16 cellular contexts compared by ENCODE assay signal in genomic region chr10:63710703-63711102, GRCh38.
DNase-seq lines count a peak whose midpoint lies in the region; ATAC-seq, FAIRE-seq and TF ChIP-seq lines count a peak whose summit lies in the region.
"Had no signal": no experiment of that assay in that cellular context is flagged by ENCODE, and none has a peak within 500 bp of the region (broad histone marks: within the 10 kb centered on the region; RNA-seq: fewer than 3 reads in every experiment).

No MANE protein-coding gene starts in this region.

- no peaks in the 10 kb centered on the region for H3K23me2 ChIP-seq in H1 (ENCODE audit: low read depth, low read length)

- intact Hi-C loops in heart right ventricle (cut with DNase I) (loop anchor here in 9 of 10 donors (5.0 to 10.0 kb wide), 12 partner anchors 38 to 543 kb away; partner anchors contain the start of genes REEP3 (in 4 of the 9) and JMJD1C (in 3 of the 9)), Right ventricle myocardium superior (cut with DNase I) (loop anchor here (5.0 to 10.0 kb wide), 2 partner anchors 78 to 186 kb away; partner anchors contain the start of gene REEP3), pancreas (cut with DNase I) (no loop called here), uterus (cut with DNase I; ENCODE audit: low total_unique reads) (loop anchor here (10.0 kb wide), 1 partner anchor 76 kb away; no protein-coding TSS in a partner anchor)

- H3K9me3 ChIP-seq in heart right ventricle (no peaks in the 10 kb centered on the region), H1 (ENCODE audit: insufficient read depth in 2 of 2, low read depth in 1 of 2, low read length in 1 of 2) (no peaks in the 10 kb centered on the region), pancreas (no peaks in the 10 kb centered on the region), uterus (no peaks in the 10 kb centered on the region)
- H3K9me3 ChIP-seq: HAP-1 had no signal

- H3K56ac ChIP-seq in H1 (replicated peaks; ENCODE audit: insufficient read length, low read depth, low read length), result no peak overlapping the region

- H3K4me3 ChIP-seq in heart right ventricle (no peak overlapping the region), H1 (ENCODE audit: extremely low read depth in 1 of 4, insufficient read depth in 2 of 4, low read depth in 3 of 4, low read length in 4 of 4) (no peak overlapping the region), pancreas (no peak overlapping the region), uterus (no peak overlapping the region)
- H3K4me3 ChIP-seq: HAP-1 had no signal

- FAIRE-seq in H1 (lab: Jason Lieb, UNC) (no peak), pancreas (lab: Jason Lieb, UNC) (no peak)
- FAIRE-seq: colon had no signal

- peak overlapping the region; percentile 53; the same call in 1 of the 2 replicates for H3K18ac ChIP-seq in H1 (ENCODE audit: extremely low read depth, low read length)

- CTCF ChIA-PET in H1 (lab: Charles Lee; ENCODE audit: partially characterized antibody), result interaction anchor here (0.6 to 2.3 kb wide), 5 partner anchors 9 to 545 kb away, joined by 3 to 9 read pairs (median 5); no protein-coding TSS in a partner anchor

- H3K79me2 ChIP-seq in H1 (ENCODE audit: control insufficient read depth in 1 of 2, insufficient read depth in 2 of 2, low read length in 2 of 2), result no peaks in the 10 kb centered on the region

- peak overlapping the region; percentile 40; the same call in 1 of the 2 replicates for H2BK5ac ChIP-seq in H1 (ENCODE audit: low read depth, low read length)

- no peak for TF ChIP-seq RAD21 in H1 (IDR thresholded peaks at IDR 0.05 in 1 of 2, conservative IDR thresholded peaks at IDR 0.05 in 1 of 2; ENCODE audit: low read depth in 2 of 2, low read length in 2 of 2)

- TF ChIP-seq POLR2A in H1 (IDR thresholded peaks at IDR 0.05; ENCODE audit: control extremely low read depth in 1 of 2, low read depth in 2 of 2, low read length in 2 of 2) (no peak), uterus (IDR thresholded peaks at IDR 0.05) (no peak)

- no peaks in the 10 kb centered on the region for H3K79me1 ChIP-seq in H1 (ENCODE audit: low read depth, low read length)

- H2AK5ac ChIP-seq in H1 (ENCODE audit: low read depth, low read length), result peak overlapping the region; percentile 71; the same call in 1 of the 2 replicates

- no peak overlapping the region for H3K9ac ChIP-seq in H1 (replicated peaks in 1 of 4; ENCODE audit: extremely low read depth in 1 of 4, low read depth in 3 of 4, low read length in 3 of 4)

- peak overlapping the region; percentile 76; the same call in 1 of the 2 replicates for H2BK15ac ChIP-seq in H1 (ENCODE audit: low read length)

- no peak overlapping the region for H2AFZ ChIP-seq in H1 (ENCODE audit: low read length)

- DNase-seq in heart right ventricle (no peak), Right ventricle myocardium superior (no peak), H1 (ENCODE audit: low read depth in 1 of 2, low spot score in 2 of 2) (no peak), pancreas (no peak), uterus (no peak), HUDEP-2 (lab: John Stamatoyannopoulos, UW; ENCODE audit: unreplicated experiment in 76 of 76) (no peak)
- DNase-seq: activated CD8-positive, alpha-beta memory T cell treated with anti-CD3 and anti-CD28 coated beads, Interleukin-2, amount 10 ng/mL, durations not matched to agents 7 days and 5 days; activated effector memory CD4-positive, alpha-beta T cell treated with anti-CD3 and anti-CD28 coated beads, Interleukin-2, amount 50 U/mL, for 16 hours; NCI-H1436; stimulated activated CD4-positive, alpha-beta T cell treated with anti-CD3 and anti-CD28 coated beads, Interleukin-12 subunit alpha, Interleukin-12 subunit beta, amount 100 ng/mL, for 4 hours had no signal

- H4K5ac ChIP-seq in H1 (ENCODE audit: insufficient read length, low read depth, low read length), result no peak overlapping the region

- H3K36me3 ChIP-seq in heart right ventricle, result no peaks in the 10 kb centered on the region
- no peaks in the 10 kb centered on the region for H3K36me3 ChIP-seq in H1 (ENCODE audit: control insufficient read depth in 2 of 4, insufficient read depth in 4 of 4, low read length in 3 of 4)
- no peaks in the 10 kb centered on the region for H3K36me3 ChIP-seq in pancreas
- no peaks in the 10 kb centered on the region for H3K36me3 ChIP-seq in uterus
- H3K36me3 ChIP-seq: HAP-1 had no signal

- H3K4me1 ChIP-seq in heart right ventricle (peaks cover 19 to 74% (median 56%) of the 10 kb centered on the region in 9 donors), H1 (replicated peaks in 1 of 4; ENCODE audit: control insufficient read depth in 3 of 4, insufficient read depth in 4 of 4, low read length in 3 of 4) (peaks cover 13 to 26% (median 20%) of the 10 kb centered on the region in 4 experiments), pancreas (peaks cover 42 to 55% (median 55%) of the 10 kb centered on the region in 3 donors), uterus (peaks cover 0 to 22% of the 10 kb centered on the region in 2 donors)

- peak overlapping the region; percentile 9 for H2BK12ac ChIP-seq in H1 (ENCODE audit: low read depth, low read length)

- H4K91ac ChIP-seq in H1 (replicated peaks; ENCODE audit: insufficient read length, low read length), result no peak overlapping the region

- H4K8ac ChIP-seq in H1 (ENCODE audit: extremely low read depth, insufficient read depth, low read length), result no peak overlapping the region

- ATAC-seq in heart right ventricle (no peak), Right ventricle myocardium superior (ENCODE audit: poor library complexity) (no peak), pancreas (no peak), HG02885 (IDR thresholded peaks at IDR 0.05; ENCODE audit: poor library complexity, unreplicated experiment) (no peak), GM18858 (IDR thresholded peaks at IDR 0.05; ENCODE audit: unreplicated experiment) (no peak)
- ATAC-seq: activated CD4-positive, CD25-positive, alpha-beta regulatory T cell treated with anti-CD3 and anti-CD28 coated beads, Interleukin-2, amount 50 U/mL, for 24 hours; activated CD8-positive, alpha-beta memory T cell treated with anti-CD3 and anti-CD28 coated beads, Interleukin-2, amount 10 ng/mL, durations not matched to agents 7 days and 5 days; stimulated activated memory B cell treated with anti-CD40 and anti-IgM and Interleukin-4, amounts not matched to agents 10 μg/mL and 1 μg/mL and 100 μg/mL, for 72 hours had no signal

- H3K23ac ChIP-seq in H1 (ENCODE audit: insufficient read length), result no peak overlapping the region

- peak overlapping the region; percentile 49 for H3K4ac ChIP-seq in H1 (replicated peaks; ENCODE audit: insufficient read length, low read depth, low read length)

- no peak overlapping the region for H3K14ac ChIP-seq in H1 (ENCODE audit: insufficient read length)

- H2BK120ac ChIP-seq in H1 (replicated peaks; ENCODE audit: low read depth, low read length), result peak overlapping the region; percentile 65

- TF ChIP-seq CTCF in heart right ventricle (IDR thresholded peaks at IDR 0.05) (no peak), H1 (IDR thresholded peaks at IDR 0.05; ENCODE audit: control extremely low read depth in 1 of 3, insufficient read depth in 1 of 3, low read depth in 1 of 3, low read length in 3 of 3) (no peak), pancreas (IDR thresholded peaks at IDR 0.05) (no peak), uterus (IDR thresholded peaks at IDR 0.05) (no peak)

- no peak for TF ChIP-seq EP300 in H1 (IDR thresholded peaks at IDR 0.05; ENCODE audit: borderline replicate concordance in 1 of 2, low read depth in 2 of 2, low read length in 2 of 2)

- H3K4me2 ChIP-seq in H1 (ENCODE audit: insufficient read depth in 1 of 2, low read depth in 2 of 2, low read length in 2 of 2), result no peak overlapping the region

- H3K27me3 ChIP-seq in heart right ventricle, result no peaks in the 10 kb centered on the region
- no peaks in the 10 kb centered on the region for H3K27me3 ChIP-seq in H1 (replicated peaks in 1 of 4; ENCODE audit: control insufficient read depth in 3 of 4, extremely low read depth in 1 of 4, insufficient read depth in 3 of 4, low read length in 3 of 4)
- no peaks in the 10 kb centered on the region for H3K27me3 ChIP-seq in pancreas
- no peaks in the 10 kb centered on the region for H3K27me3 ChIP-seq in uterus

- H2BK20ac ChIP-seq in H1 (ENCODE audit: low read length), result peak overlapping the region; percentile 29

- no peaks in the 10 kb centered on the region for H4K20me1 ChIP-seq in H1 (replicated peaks in 1 of 2; ENCODE audit: control insufficient read depth in 1 of 2, insufficient read depth in 2 of 2, low read length in 2 of 2)

- H3K27ac ChIP-seq in heart right ventricle (peak overlapping the region in 8 of 10 donors; percentile 76 to 93 (median 84)), H1 (ENCODE audit: low read depth, low read length) (no peak overlapping the region), pancreas (peak overlapping the region; percentile 76 to 89 (median 81)), uterus (peak overlapping the region; percentile 74 to 78)

- POLR2A ChIA-PET in H1 (lab: Charles Lee; ENCODE audit: partially characterized antibody), result interaction anchor here (1.9 kb wide), 1 partner anchor 80 kb away, joined by 6 read pairs; no protein-coding TSS in a partner anchor

TF ChIP-seq in H1, 55 proteins besides CTCF, POLR2A, EP300 and RAD21 (continues in another document):
- TF ChIP-seq BRCA1 (IDR thresholded peaks at IDR 0.05; ENCODE audit: low read depth, low read length) (no peak), TCF12 (IDR thresholded peaks at IDR 0.05; ENCODE audit: low read depth, low read length) (no peak), CREB1 (IDR thresholded peaks at IDR 0.05) (no peak), PHF8 (conservative IDR thresholded peaks at IDR 0.05; ENCODE audit: low read depth, low read length) (no peak), SP1 (IDR thresholded peaks at IDR 0.05; ENCODE audit: low read depth, low read length) (no peak), ASH2L (IDR thresholded peaks at IDR 0.05; ENCODE audit: low read length) (no peak)

Comparison
In these comparisons a context has a peak if more than half of its experiments do, and no peak if none do; other contexts are left out.
1. intact Hi-C loops: an anchor here in heart right ventricle (5.0 to 10.0 kb wide), Right ventricle myocardium superior (5.0 to 10.0 kb wide) and uterus (10.0 kb wide); none called in pancreas.